Comparison of ENCODE assay signal across 20 cellular contexts in the genomic region with DNA sequence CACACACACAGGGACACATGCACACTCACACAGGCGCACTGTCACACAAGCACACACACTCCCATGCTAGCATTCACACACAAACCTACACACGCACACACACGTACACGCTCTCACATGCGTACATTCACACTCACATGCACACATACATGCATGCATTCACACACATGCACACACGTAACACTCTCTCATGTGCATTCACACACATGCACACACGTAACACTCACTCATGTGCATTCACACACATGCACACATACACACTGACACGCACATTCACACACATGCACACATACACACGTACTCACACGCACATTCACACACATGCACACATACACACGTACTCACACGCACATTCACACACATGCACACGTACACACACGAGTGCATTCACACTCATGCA.
"Had no signal": no experiment of that assay in that cellular context is flagged by ENCODE, and none has a peak within 500 bp of the region (broad histone marks: within the 10 kb centered on the region; RNA-seq: fewer than 3 reads in every experiment).

No MANE protein-coding gene starts in this region.

- H3K4me1 ChIP-seq: colonic mucosa, gastroesophageal sphincter, lower lobe of right lung, prostate gland had no signal

- H3K27me3 Mint-ChIP-seq: activated T-cell treated with anti-CD3 and anti-CD28 coated beads, Interleukin-2, amount 50 U/mL, for 24 hours; activated T-helper 17 cell treated with anti-CD3 and anti-CD28 coated beads, Interleukin-2, amount 50 U/mL, for 72 hours; brain; naive B cell; type B pancreatic cell had no signal

- H3K9me3 ChIP-seq: colonic mucosa, gastroesophageal sphincter, lower lobe of right lung, ovary, prostate gland, thoracic aorta had no signal

- H3K9me3 Mint-ChIP-seq: activated naive CD4-positive, alpha-beta T cell treated with anti-CD3 and anti-CD28 coated beads, Interleukin-2, amount 50 U/mL, for 72 hours; activated T-cell treated with anti-CD3 and anti-CD28 coated beads, Interleukin-2, amount 50 U/mL, for 24 hours; activated T-helper 17 cell treated with anti-CD3 and anti-CD28 coated beads, Interleukin-2, amount 50 U/mL, for 72 hours; type B pancreatic cell had no signal

- H3K27ac ChIP-seq: colonic mucosa, gastroesophageal sphincter, heart right ventricle, lower lobe of right lung, ovary, prostate gland, thoracic aorta, WERI-Rb-1 had no signal

- H3K4me1 Mint-ChIP-seq: naive B cell had no signal

- DNase-seq: activated CD8-positive, alpha-beta memory T cell treated with anti-CD3 and anti-CD28 coated beads, Interleukin-2, amount 50 U/mL, for 4 hours; activated T-cell treated with anti-CD3 and anti-CD28 coated beads, Interleukin-2, amount 50 U/mL, for 24 hours; central memory CD4-positive, alpha-beta T cell; colonic mucosa; heart right ventricle; kidney; lower lobe of right lung; naive B cell; ovary; stimulated activated CD4-positive, alpha-beta T cell treated with anti-CD3 and anti-CD28 coated beads, Interleukin-4, amount 100 ng/mL, for 24 hours; stimulated activated naive CD4-positive, alpha-beta T cell treated with Interleukin-2 at 50 U/mL for 16 hours; T-helper 1 cell; WERI-Rb-1 had no signal

- ATAC-seq: activated naive CD4-positive, alpha-beta T cell treated with anti-CD3 and anti-CD28 coated beads, Interleukin-2, amount 50 U/mL, for 72 hours; activated T-helper 17 cell treated with anti-CD3 and anti-CD28 coated beads, Interleukin-2, amount 50 U/mL, for 72 hours; gastroesophageal sphincter; lower lobe of right lung had no signal

- H3K4me3 ChIP-seq: colonic mucosa, gastroesophageal sphincter, heart right ventricle, lower lobe of right lung, ovary, prostate gland, thoracic aorta had no signal

- H3K27ac Mint-ChIP-seq: activated naive CD4-positive, alpha-beta T cell treated with anti-CD3 and anti-CD28 coated beads, Interleukin-2, amount 50 U/mL, for 72 hours; activated T-helper 17 cell treated with anti-CD3 and anti-CD28 coated beads, Interleukin-2, amount 50 U/mL, for 72 hours; type B pancreatic cell had no signal

- H3K27me3 ChIP-seq: colonic mucosa, gastroesophageal sphincter, heart right ventricle, ovary had no signal

- H3K36me3 ChIP-seq: colonic mucosa, ovary had no signal

- H3K4me3 Mint-ChIP-seq: activated T-cell treated with anti-CD3 and anti-CD28 coated beads, Interleukin-2, amount 50 U/mL, for 24 hours; activated T-helper 17 cell treated with anti-CD3 and anti-CD28 coated beads, Interleukin-2, amount 50 U/mL, for 72 hours; naive B cell; type B pancreatic cell had no signal
